ENCODE assay signal across 8 cellular contexts in the genomic region with DNA sequence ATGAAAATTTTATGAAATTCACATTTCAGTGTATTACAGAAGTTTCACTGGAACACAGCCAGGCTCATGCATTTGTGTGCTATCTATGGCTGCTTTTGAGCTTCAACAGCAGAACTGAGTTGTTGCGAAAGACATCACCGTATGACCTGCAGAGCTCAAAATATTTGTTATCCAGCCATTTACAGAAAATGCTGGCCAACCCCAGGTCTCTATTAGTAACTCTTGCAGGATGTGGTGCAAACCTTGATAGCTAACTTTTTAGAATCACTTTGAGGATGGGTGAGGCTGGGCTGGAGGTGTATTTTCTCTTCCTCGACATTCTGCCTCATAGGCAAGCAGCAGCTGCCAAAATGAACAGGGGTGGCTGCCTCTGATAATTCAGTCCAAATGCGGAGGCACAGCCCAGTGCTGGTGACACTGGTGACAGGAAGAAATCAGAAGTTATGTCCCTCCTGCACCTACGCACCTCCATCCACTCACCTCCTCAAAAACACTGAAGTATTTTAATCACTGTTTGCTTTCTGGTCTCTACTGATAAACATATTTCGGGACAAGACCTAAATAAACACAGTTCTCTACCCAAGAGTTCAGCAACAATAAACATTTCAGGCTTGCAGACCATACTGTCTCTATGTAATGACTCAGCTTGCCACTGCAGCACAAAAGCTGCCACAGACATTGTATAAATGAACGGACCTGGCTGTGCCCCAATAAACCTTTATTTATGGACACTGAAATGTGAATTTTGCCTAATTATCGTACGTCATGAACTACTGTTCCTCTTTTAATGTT. TPM values are rescaled to one million over a fixed set of nuclear protein-coding genes. Genes with fewer than 3 reads are reported as not detected.
A peak's percentile ranks its signal among the peaks of the same experiment; 100 is the strongest.
DNase-seq lines count a peak whose midpoint lies in the region; ATAC-seq and TF ChIP-seq lines count a peak whose summit lies in the region.

No MANE protein-coding gene starts in this region.

- H3K27me3 Mint-ChIP-seq in GM23338 (ENCODE audit: insufficient read depth, low read depth, poor library complexity), result no peaks in the 10 kb centered on the region
- no peaks in the 10 kb centered on the region for H3K27me3 Mint-ChIP-seq in activated CD4-positive, alpha-beta T cell treated with anti-CD3 and anti-CD28 coated beads for 36 hours

- 37 to 45% methylated on average over 8 to 9 of the region's 9 CpGs for WGBS in esophagus squamous epithelium, 2 donors

- H2AFZ ChIP-seq in GM23338 (no peak overlapping the region), PC-3 (ENCODE audit: low read length) (no peak overlapping the region)

- H3K9me2 ChIP-seq in GM23338 (ENCODE audit: insufficient read depth), result no peaks in the 10 kb centered on the region
- no peaks in the 10 kb centered on the region for H3K9me2 ChIP-seq in PC-3 (replicated peaks; ENCODE audit: low read length)

- peak overlapping the region; percentile 55; the same call in 1 of the 2 replicates for H3K27ac ChIP-seq in GM23338 (ENCODE audit: low read depth)
- peak overlapping the region; percentile 98 for H3K27ac ChIP-seq in PC-3 (ENCODE audit: low read length)
- peak overlapping the region; percentile 32 to 80 (median 76) for H3K27ac ChIP-seq in esophagus squamous epithelium

- CTCF ChIA-PET in PC-3 (lab: Charles Lee), result no interaction called here
- CTCF ChIA-PET in activated CD4-positive, alpha-beta T cell treated with anti-CD3 and anti-CD28 coated beads for 36 hours (lab: Charles Lee), result interaction anchor here (0.5 kb wide), 1 partner anchor 130 kb away, joined by 3 read pairs; no protein-coding TSS in a partner anchor

- BruUV-seq in PC-3 (replicated peaks; lab: Mats Ljungman, UMichigan), result no TSS peak

- no peaks in the 10 kb centered on the region for H3F3A ChIP-seq in GM23338 (replicated peaks; ENCODE audit: low read depth)
- peaks cover 9% of the 10 kb centered on the region for H3F3A ChIP-seq in PC-3 (ENCODE audit: low read length, unreplicated experiment)

- ATAC-seq in GM23338 (no peak), PC-3 (peak; percentile 65), GM19395 (IDR thresholded peaks at IDR 0.05; ENCODE audit: unreplicated experiment) (no peak)
- no peak for ATAC-seq in activated CD4-positive, alpha-beta T cell treated with anti-CD3 and anti-CD28 coated beads for 36 hours

- H3K4me2 ChIP-seq in GM23338, result no peak overlapping the region
- peak overlapping the region; percentile 87 for H3K4me2 ChIP-seq in PC-3 (ENCODE audit: low read length)

- H3K27me3 ChIP-seq in GM23338 (ENCODE audit: insufficient read depth) (no peaks in the 10 kb centered on the region), PC-3 (ENCODE audit: low read length) (no peaks in the 10 kb centered on the region), esophagus squamous epithelium (no peaks in the 10 kb centered on the region)

- H3K36me3 Mint-ChIP-seq in GM23338 (ENCODE audit: low read depth), result no peaks in the 10 kb centered on the region
- peaks cover 6% of the 10 kb centered on the region for H3K36me3 Mint-ChIP-seq in activated CD4-positive, alpha-beta T cell treated with anti-CD3 and anti-CD28 coated beads for 36 hours (ENCODE audit: low read depth)

- H3K4me3 Mint-ChIP-seq in GM23338, result no peak overlapping the region
- no peak overlapping the region for H3K4me3 Mint-ChIP-seq in activated CD4-positive, alpha-beta T cell treated with anti-CD3 and anti-CD28 coated beads for 36 hours

- peaks cover 21% of the 10 kb centered on the region for H3K4me1 Mint-ChIP-seq in GM23338
- peaks cover 70% of the 10 kb centered on the region for H3K4me1 Mint-ChIP-seq in activated CD4-positive, alpha-beta T cell treated with anti-CD3 and anti-CD28 coated beads for 36 hours

- no peak for TF ChIP-seq POLR2A in esophagus squamous epithelium (IDR thresholded peaks at IDR 0.05)

- intact Hi-C loops in PC-3 (cut with micrococcal nuclease), result loop anchor here (1.0 kb wide), 1 partner anchor 63 kb away; no protein-coding TSS in a partner anchor
- intact Hi-C loops in esophagus squamous epithelium (cut with DNase I), result no loop called here
- intact Hi-C loops in activated CD4-positive, alpha-beta T cell treated with anti-CD3 and anti-CD28 coated beads for 36 hours (cut with DNase I, micrococcal nuclease), result no loop called here

- H3K4me1 ChIP-seq in GM23338 (ENCODE audit: insufficient read depth) (peaks cover 6% of the 10 kb centered on the region; the same call in 1 of the 2 replicates), PC-3 (ENCODE audit: insufficient read depth, low read length) (peaks cover 46% of the 10 kb centered on the region), esophagus squamous epithelium (peaks cover 22 to 99% (median 49%) of the 10 kb centered on the region in 3 donors)

- peaks cover 36% of the 10 kb centered on the region for H4K20me1 ChIP-seq in GM23338 (replicated peaks; ENCODE audit: insufficient read depth)
- peaks cover 16% of the 10 kb centered on the region; the same call in 1 of the 2 replicates for H4K20me1 ChIP-seq in PC-3 (ENCODE audit: low read length)

- no peak overlapping the region for H3K4me3 ChIP-seq in GM23338
- H3K4me3 ChIP-seq in PC-3 (ENCODE audit: low read length), result peak overlapping the region; percentile 52
- H3K4me3 ChIP-seq in esophagus squamous epithelium, result peak overlapping the region in 1 of 4 donors; percentile 15

- H3K9ac ChIP-seq in PC-3 (ENCODE audit: low read length), result peak overlapping the region; percentile 82

- TF ChIP-seq CTCF in GM23338 (conservative IDR thresholded peaks at IDR 0.05; ENCODE audit: low read depth in 2 of 2), result no peak
- no peak for TF ChIP-seq CTCF in PC-3 (conservative IDR thresholded peaks at IDR 0.05; ENCODE audit: low read depth, low read length)
- TF ChIP-seq CTCF in esophagus squamous epithelium (IDR thresholded peaks at IDR 0.05), result no peak

- H3K36me3 ChIP-seq in GM23338 (ENCODE audit: insufficient read depth) (no peaks in the 10 kb centered on the region), PC-3 (ENCODE audit: low read depth, low read length) (no peaks in the 10 kb centered on the region), esophagus squamous epithelium (no peaks in the 10 kb centered on the region)

- no peaks in the 10 kb centered on the region for H3K9me3 Mint-ChIP-seq in GM23338
- no peaks in the 10 kb centered on the region for H3K9me3 Mint-ChIP-seq in activated CD4-positive, alpha-beta T cell treated with anti-CD3 and anti-CD28 coated beads for 36 hours (ENCODE audit: low read depth)

- DNase-seq in GM23338 (ENCODE audit: low spot score) (no peak), PC-3 (peak; percentile 71), esophagus squamous epithelium (lab: John Stamatoyannopoulos, UW) (no peak), pons (ENCODE audit: low spot score) (peak; percentile 90), NCI-H146 (lab: John Stamatoyannopoulos, UW) (no peak), 8988T (no peak)
- no peak for DNase-seq in activated CD4-positive, alpha-beta T cell treated with anti-CD3 and anti-CD28 coated beads for 36 hours

- POLR2A ChIA-PET in PC-3 (lab: Charles Lee; ENCODE audit: unreplicated experiment), result no interaction called here
- POLR2A ChIA-PET in activated CD4-positive, alpha-beta T cell treated with anti-CD3 and anti-CD28 coated beads for 36 hours (lab: Charles Lee), result interaction anchor here (0.5 to 0.6 kb wide), 2 partner anchors 95 to 272 kb away, joined by 3 to 4 read pairs; no protein-coding TSS in a partner anchor

- H3K79me2 ChIP-seq in GM23338 (replicated peaks; ENCODE audit: insufficient read depth) (peaks cover 95% of the 10 kb centered on the region), PC-3 (ENCODE audit: low read length) (peaks cover 87% of the 10 kb centered on the region)

- H3K27ac Mint-ChIP-seq in GM23338, result peak overlapping the region; percentile 38; the same call in 1 of the 2 replicates
- no peak overlapping the region for H3K27ac Mint-ChIP-seq in activated CD4-positive, alpha-beta T cell treated with anti-CD3 and anti-CD28 coated beads for 36 hours

- H3K9me3 ChIP-seq in PC-3 (ENCODE audit: low read length) (no peaks in the 10 kb centered on the region), esophagus squamous epithelium (no peaks in the 10 kb centered on the region)

TF ChIP-seq in GM23338, 12 proteins besides CTCF, POLR2A, EP300 and RAD21 (continues in another document):
- TF ChIP-seq JUNB (IDR thresholded peaks at IDR 0.05; ENCODE audit: unreplicated experiment) (no peak), POLR2AphosphoS5 (IDR thresholded peaks at IDR 0.05; ENCODE audit: low read depth) (no peak), ZNF114 (CRISPR knock-in tag; IDR thresholded peaks at IDR 0.05) (no peak), EZH2phosphoT487 (IDR thresholded peaks at IDR 0.05; ENCODE audit: unreplicated experiment) (no peak), ZNF331 (CRISPR knock-in tag; IDR thresholded peaks at IDR 0.05; ENCODE audit: low read depth) (no peak)
- TF ChIP-seq, protein P1, sequence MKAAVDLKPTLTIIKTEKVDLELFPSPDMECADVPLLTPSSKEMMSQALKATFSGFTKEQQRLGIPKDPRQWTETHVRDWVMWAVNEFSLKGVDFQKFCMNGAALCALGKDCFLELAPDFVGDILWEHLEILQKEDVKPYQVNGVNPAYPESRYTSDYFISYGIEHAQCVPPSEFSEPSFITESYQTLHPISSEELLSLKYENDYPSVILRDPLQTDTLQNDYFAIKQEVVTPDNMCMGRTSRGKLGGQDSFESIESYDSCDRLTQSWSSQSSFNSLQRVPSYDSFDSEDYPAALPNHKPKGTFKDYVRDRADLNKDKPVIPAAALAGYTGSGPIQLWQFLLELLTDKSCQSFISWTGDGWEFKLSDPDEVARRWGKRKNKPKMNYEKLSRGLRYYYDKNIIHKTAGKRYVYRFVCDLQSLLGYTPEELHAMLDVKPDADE (IDR thresholded peaks at IDR 0.05), result no peak

RNA-seq across cellular contexts. Expression of a gene that starts 28.5 kb away (rescaled TPM):
- 59.0 and 85.5 TPM in 2 replicates for total RNA-seq in GM23338 (2014; rRNA removed; shearing (Covaris generic))
- polyA plus RNA-seq in GM23338 (2016; fragmentation: Nextera tagmentation; extraction: Ambion mirVana), result 40.0 and 40.6 TPM in 2 replicates
- total RNA-seq in PC-3 (2014; rRNA removed), result 12.8 and 15.7 TPM in 2 replicates
- 10 to 100 TPM; 36.2 to 48.1 (median 43.2) TPM for total RNA-seq in esophagus squamous epithelium
- 10 to 100 TPM; 55.1 to 60.4 TPM for total RNA-seq in activated CD4-positive, alpha-beta T cell treated with anti-CD3 and anti-CD28 coated beads for 36 hours

Comparison
In these comparisons a context has a peak if more than half of its experiments do, and no peak if none do; other contexts are left out.
1. DNase-seq: peak in PC-3 (single experiment) and pons (single experiment); none in GM23338 (single experiment), esophagus squamous epithelium (single experiment), NCI-H146 (single experiment), 8988T (single experiment) and activated CD4-positive, alpha-beta T cell treated with anti-CD3 and anti-CD28 coated beads for 36 hours (single experiment).
2. Peak in every context shown above with its lines, with median percentiles within 50 percentile points of each other: H3K27ac ChIP-seq.